Comparison of ENCODE assay signal across 12 cellular contexts in genomic region chr22:43891360-43892182, GRCh38.
A peak's percentile ranks its signal among the peaks of the same experiment; 100 is the strongest.
DNase-seq lines count a peak whose midpoint lies in the region; ATAC-seq lines count a peak whose summit lies in the region.
"Had no signal": no experiment of that assay in that cellular context is flagged by ENCODE, and none has a peak within 500 bp of the region (broad histone marks: within the 10 kb centered on the region; RNA-seq: fewer than 3 reads in every experiment).

PNPLA5 (minus strand) TSS chr22:43892013; CDS start chr22:43891880, 133 bp downstream.

- ATAC-seq in activated CD4-positive, CD25-positive, alpha-beta regulatory T cell treated with anti-CD3 and anti-CD28 coated beads, Interleukin-2, amount 50 U/mL, for 24 hours = peak; percentile 32 to 38
- no peak for ATAC-seq in GM21717 (IDR thresholded peaks at IDR 0.05; ENCODE audit: unreplicated experiment)
- ATAC-seq: heart right ventricle had no signal

- in situ Hi-C loops in ACHN (cut with HindIII; ENCODE audit: low pct_ligation_motif_present, low pct_unique_long_range_greater_than_20kb, low sequenced_read_pairs) = no loop called here

- H3K4me3 ChIP-seq in iPS-11a (ENCODE audit: low read depth, low read length) = peak within 1 kb of the TSS; percentile 63
- H3K4me3 ChIP-seq: BLaER1, prostate gland had no signal

- DNase-seq in activated CD4-positive, CD25-positive, alpha-beta regulatory T cell treated with anti-CD3 and anti-CD28 coated beads, Interleukin-2, amount 50 U/mL, for 72 hours = no peak
- DNase-seq in activated CD8-positive, alpha-beta memory T cell treated with anti-CD3 and anti-CD28 coated beads, Interleukin-2, amount 50 U/mL, for 48 hours = peak; percentile 63
- DNase-seq in stimulated activated CD4-positive, alpha-beta T cell treated with anti-CD3 and anti-CD28 coated beads, Interleukin-4, amount 100 ng/mL, for 1 hour = peak; percentile 33
- DNase-seq in ACHN = no peak
- no peak for DNase-seq in globus pallidus (ENCODE audit: low spot score)
- DNase-seq: heart right ventricle, NCI-H1048 had no signal

Comparison
In these comparisons a context has a peak if more than half of its experiments do, and no peak if none do; other contexts are left out.
1. DNase-seq: peak in activated CD8-positive, alpha-beta memory T cell treated with anti-CD3 and anti-CD28 coated beads, Interleukin-2, amount 50 U/mL, for 48 hours (single experiment) and stimulated activated CD4-positive, alpha-beta T cell treated with anti-CD3 and anti-CD28 coated beads, Interleukin-4, amount 100 ng/mL, for 1 hour (single experiment); none in activated CD4-positive, CD25-positive, alpha-beta regulatory T cell treated with anti-CD3 and anti-CD28 coated beads, Interleukin-2, amount 50 U/mL, for 72 hours (single experiment), ACHN (single experiment) and globus pallidus (single experiment).